8 cellular contexts compared by ENCODE assay signal in genomic region chr1:110011527-110012041, GRCh38. TPM values are rescaled to one million over a fixed set of nuclear protein-coding genes. Genes with fewer than 3 reads are reported as not detected.
DNase-seq lines count a peak whose midpoint lies in the region; ATAC-seq and TF ChIP-seq lines count a peak whose summit lies in the region.

No MANE protein-coding gene starts in this region.

- no peaks in the 10 kb centered on the region for H3K9me3 ChIP-seq in BLaER1 treated with 17β-estradiol and CSF1 and Interleukin-3, amounts not matched to agents 10 nM and 100 nM (replicated peaks in 1 of 11)
- H3K9me3 ChIP-seq in MG63: no peaks in the 10 kb centered on the region

- ATAC-seq in HG02610 (IDR thresholded peaks at IDR 0.05; ENCODE audit: unreplicated experiment) (peak; percentile 97), foreskin keratinocyte (peak; percentile 79)

- H3K9ac ChIP-seq in BLaER1 treated with 17β-estradiol and CSF1 and Interleukin-3, amounts not matched to agents 10 nM and 100 nM: peak overlapping the region; percentile 48 to 69 (median 62); a peak in 19 of 22 replicates

- no peak overlapping the region; a peak in 1 of 20 replicates for H3K4me3 ChIP-seq in BLaER1 treated with 17β-estradiol and CSF1 and Interleukin-3, amounts not matched to agents 10 nM and 100 nM
- H3K4me3 ChIP-seq in MG63 (no peak overlapping the region), retinal pigment epithelial cell (ENCODE audit: low read length) (no peak overlapping the region)

- peak; percentile 73 for DNase-seq in GM13976 (ENCODE audit: low spot score)
- peak; percentile 60 for DNase-seq in MG63
- peak; percentile 24 for DNase-seq in activated CD4-positive, alpha-beta T cell treated with anti-CD3 and anti-CD28 coated beads for 48 hours
- DNase-seq in foreskin keratinocyte: peak in 1 of 2 donors; percentile 33
- DNase-seq in retinal pigment epithelial cell (ENCODE audit: low read depth): no peak
- DNase-seq in stimulated activated CD8-positive, alpha-beta memory T cell treated with anti-CD3 and anti-CD28 coated beads, Interleukin-4, amount 100 ng/mL, for 48 hours: no peak

- in situ Hi-C loops in GM13976 (cut with MboI; ENCODE audit: low sequenced_read_pairs, unreplicated experiment): no loop called here

- H3K4me2 ChIP-seq in BLaER1 treated with 17β-estradiol and CSF1 and Interleukin-3, amounts not matched to agents 10 nM and 100 nM: peak overlapping the region; percentile 52 to 84 (median 68)

- peaks cover 25 to 48% (median 28%) of the 10 kb centered on the region in 10 experiments for H3K4me1 ChIP-seq in BLaER1 treated with 17β-estradiol and CSF1 and Interleukin-3, amounts not matched to agents 10 nM and 100 nM
- no peaks in the 10 kb centered on the region for H3K4me1 ChIP-seq in foreskin keratinocyte

- H3K36me3 ChIP-seq in BLaER1 treated with 17β-estradiol and CSF1 and Interleukin-3, amounts not matched to agents 10 nM and 100 nM: peaks cover 73 to 95% (median 84%) of the 10 kb centered on the region in 11 experiments
- H3K36me3 ChIP-seq in MG63: peaks cover 95% of the 10 kb centered on the region

- peak overlapping the region; percentile 31 to 83 (median 74); a peak in 21 of 22 replicates for H3K27ac ChIP-seq in BLaER1 treated with 17β-estradiol and CSF1 and Interleukin-3, amounts not matched to agents 10 nM and 100 nM
- no peak overlapping the region for H3K27ac ChIP-seq in foreskin keratinocyte

- H3K27me3 ChIP-seq in BLaER1 treated with 17β-estradiol and CSF1 and Interleukin-3, amounts not matched to agents 10 nM and 100 nM: no peaks in the 10 kb centered on the region
- H3K27me3 ChIP-seq in MG63 (no peaks in the 10 kb centered on the region), foreskin keratinocyte (no peaks in the 10 kb centered on the region)

- H4K20me1 ChIP-seq in BLaER1 treated with 17β-estradiol and CSF1 and Interleukin-3, amounts not matched to agents 10 nM and 100 nM: peaks cover 8 to 52% (median 19%) of the 10 kb centered on the region in 11 experiments; a peak in 19 of 22 replicates

- TF ChIP-seq CTCF in GM13976 (IDR thresholded peaks at IDR 0.05; ENCODE audit: borderline replicate concordance, control extremely low read depth, extremely low read depth, insufficient read depth, missing control alignments): peak; percentile 54
- peak; percentile 74 for TF ChIP-seq CTCF in foreskin keratinocyte (conservative IDR thresholded peaks at IDR 0.05)
- TF ChIP-seq CTCF in retinal pigment epithelial cell (conservative IDR thresholded peaks at IDR 0.05; ENCODE audit: low read depth, low read length): peak; percentile 68

RNA-seq across cellular contexts. Expression of gene STRIP1, which starts 22.8 kb away (rescaled TPM):
- total RNA-seq in MG63 (2014; rRNA removed; shearing (Covaris generic); ENCODE audit: low replicate concordance): 39.6 and 41.0 TPM in 2 replicates
- total RNA-seq in foreskin keratinocyte: 28.4 and 29.3 TPM in 2 replicates
- 11.8 and 12.9 TPM in 2 replicates for polyA plus RNA-seq in foreskin keratinocyte

RNA-seq across cellular contexts. Expression of gene AHCYL1, which starts 27.0 kb away (rescaled TPM):
- total RNA-seq in MG63 (2014; rRNA removed; shearing (Covaris generic); ENCODE audit: low replicate concordance): 55.4 and 64.5 TPM in 2 replicates
- 42.6 and 45.5 TPM in 2 replicates for total RNA-seq in foreskin keratinocyte
- polyA plus RNA-seq in foreskin keratinocyte: 22.1 and 25.2 TPM in 2 replicates

RNA-seq across cellular contexts. Expression of gene ALX3, which starts 58.9 kb away (rescaled TPM):
- total RNA-seq in MG63 (2014; rRNA removed; shearing (Covaris generic); ENCODE audit: low replicate concordance): 11.3 and 14.9 TPM in 2 replicates
- total RNA-seq in foreskin keratinocyte: not detected in 2 replicates
- polyA plus RNA-seq in foreskin keratinocyte: not detected in 2 replicates

Comparison
In these comparisons a context has a peak if more than half of its experiments do, and no peak if none do; other contexts are left out.
1. DNase-seq: peak in GM13976 (single experiment), MG63 (single experiment) and activated CD4-positive, alpha-beta T cell treated with anti-CD3 and anti-CD28 coated beads for 48 hours (single experiment); none in retinal pigment epithelial cell (single experiment) and stimulated activated CD8-positive, alpha-beta memory T cell treated with anti-CD3 and anti-CD28 coated beads, Interleukin-4, amount 100 ng/mL, for 48 hours (single experiment).
2. RNA of gene ALX3, which starts 58.9 kb away (total RNA-seq): 11.3 to 14.9 TPM in MG63; not detected in foreskin keratinocyte; every median in the first group is over 10 times any median in the second.
3. Peak in every context shown above with its lines, with median percentiles within 50 percentile points of each other: CTCF ChIP-seq.